Comparison of ENCODE assay signal across 1 cellular context in genomic region chr2:105328281-105329196, GRCh38.
TF ChIP-seq lines count a peak whose summit lies in the region.

No MANE protein-coding gene starts in this region.

TF ChIP-seq in HepG2, 621 proteins besides CTCF, POLR2A, EP300 and RAD21 (continued from another document and continues in another):
- TF ChIP-seq ZHX1 (CRISPR knock-in tag; IDR thresholded peaks at IDR 0.05; ENCODE audit: low read depth) (0 out of 2 replicates have a peak, but pooled peaks have one; percentile 53), NFIB (CRISPR knock-in tag; IDR thresholded peaks at IDR 0.05; ENCODE audit: borderline replicate concordance) (0 out of 2 replicates have a peak, but pooled peaks have one; percentile 21), SRY (CRISPR knock-in tag; IDR thresholded peaks at IDR 0.05) (peak; percentile 87; the same call in 1 of the 2 replicates), ISX (CRISPR knock-in tag; conservative IDR thresholded peaks at IDR 0.05) (no peak), JUNB (CRISPR knock-in tag; IDR thresholded peaks at IDR 0.05; ENCODE audit: borderline replicate concordance) (peak; percentile 67; the same call in 1 of the 2 replicates), RARG (CRISPR knock-in tag; IDR thresholded peaks at IDR 0.05; ENCODE audit: low read depth) (peak; percentile 94; the same call in 1 of the 2 replicates), ZNF224 (CRISPR knock-in tag; IDR thresholded peaks at IDR 0.05) (peak; percentile 55; the same call in 1 of the 2 replicates), ZNF615 (CRISPR knock-in tag; IDR thresholded peaks at IDR 0.05; ENCODE audit: borderline replicate concordance) (no peak), FOSL2 (CRISPR knock-in tag; IDR thresholded peaks at IDR 0.05) (peak; percentile 26; the same call in 1 of the 2 replicates), ZEB1 (IDR thresholded peaks at IDR 0.05; ENCODE audit: insufficient replicate concordance, low read depth) (no peak), MED13 (CRISPR knock-in tag; IDR thresholded peaks at IDR 0.05) (no peak), ZNF577 (CRISPR knock-in tag; IDR thresholded peaks at IDR 0.05; ENCODE audit: borderline replicate concordance, low read depth) (peak; percentile 93; the same call in 1 of the 2 replicates), ZNF260 (CRISPR knock-in tag; IDR thresholded peaks at IDR 0.05; ENCODE audit: borderline replicate concordance, low read depth) (no peak), ZNF607 (CRISPR knock-in tag; IDR thresholded peaks at IDR 0.05; ENCODE audit: borderline replicate concordance) (peak; percentile 80; the same call in 1 of the 2 replicates), ZNF646 (CRISPR knock-in tag; IDR thresholded peaks at IDR 0.05) (peak; percentile 61; the same call in 1 of the 2 replicates), ZNF121 (CRISPR knock-in tag; IDR thresholded peaks at IDR 0.05) (no peak), ZNF512 (CRISPR knock-in tag; IDR thresholded peaks at IDR 0.05) (no peak), TBX3 (IDR thresholded peaks at IDR 0.05; ENCODE audit: borderline replicate concordance) (no peak), THAP7 (CRISPR knock-in tag; IDR thresholded peaks at IDR 0.05) (peak; percentile 95; the same call in 1 of the 2 replicates), IRF9 (CRISPR knock-in tag; IDR thresholded peaks at IDR 0.05; ENCODE audit: borderline replicate concordance) (peak; percentile 78), ZNF589 (CRISPR knock-in tag; conservative IDR thresholded peaks at IDR 0.05) (no peak; the same call in 1 of the 2 replicates), ZSCAN5A (CRISPR knock-in tag; IDR thresholded peaks at IDR 0.05; ENCODE audit: borderline replicate concordance) (no peak), RFX1 (IDR thresholded peaks at IDR 0.05) (no peak), ZNF275 (CRISPR knock-in tag; IDR thresholded peaks at IDR 0.05; ENCODE audit: borderline replicate concordance) (no peak), ZBTB8A (CRISPR knock-in tag; IDR thresholded peaks at IDR 0.05; ENCODE audit: borderline replicate concordance, low read depth) (peak; percentile 90), KLF12 (CRISPR knock-in tag; IDR thresholded peaks at IDR 0.05; ENCODE audit: borderline replicate concordance) (no peak), ZNF414 (CRISPR knock-in tag; IDR thresholded peaks at IDR 0.05) (no peak), LCORL (IDR thresholded peaks at IDR 0.05) (no peak), LCORL (CRISPR knock-in tag; IDR thresholded peaks at IDR 0.05) (peak; percentile 16; the same call in 1 of the 2 replicates), FUBP1 (CRISPR knock-in tag; IDR thresholded peaks at IDR 0.05; ENCODE audit: borderline replicate concordance) (no peak), SMAD9 (CRISPR knock-in tag; IDR thresholded peaks at IDR 0.05) (peak; percentile 55; the same call in 1 of the 2 replicates), ZNF343 (CRISPR knock-in tag; IDR thresholded peaks at IDR 0.05) (peak; percentile 98; the same call in 1 of the 2 replicates), ARNTL (CRISPR knock-in tag; IDR thresholded peaks at IDR 0.05) (peak; percentile 95), SIN3B (IDR thresholded peaks at IDR 0.05; ENCODE audit: low read length) (no peak), SNAPC5 (CRISPR knock-in tag; IDR thresholded peaks at IDR 0.05; ENCODE audit: borderline replicate concordance) (no peak; the same call in 1 of the 2 replicates), NR1H2 (CRISPR knock-in tag; IDR thresholded peaks at IDR 0.05; ENCODE audit: borderline replicate concordance, low read depth) (peak; percentile 71; the same call in 1 of the 2 replicates), CREM (IDR thresholded peaks at IDR 0.05) (peak; percentile 25; the same call in 1 of the 2 replicates), CREM (CRISPR knock-in tag; IDR thresholded peaks at IDR 0.05) (no peak), RBAK (CRISPR knock-in tag; IDR thresholded peaks at IDR 0.05) (peak; percentile 50; the same call in 1 of the 2 replicates), ZNF713 (CRISPR knock-in tag; IDR thresholded peaks at IDR 0.05) (no peak), AHR (CRISPR knock-in tag; IDR thresholded peaks at IDR 0.05) (peak; percentile 77; the same call in 1 of the 2 replicates), SIN3A (IDR thresholded peaks at IDR 0.05; ENCODE audit: borderline replicate concordance, low read depth, low read length) (no peak; the same call in 1 of the 2 replicates), HNRNPK (IDR thresholded peaks at IDR 0.05; ENCODE audit: low read depth, low read length, poor library complexity, severe bottlenecking) (no peak), SNAPC2 (CRISPR knock-in tag; IDR thresholded peaks at IDR 0.05) (0 out of 2 replicates have a peak, but pooled peaks have one; percentile 79), ZFAT (CRISPR knock-in tag; conservative IDR thresholded peaks at IDR 0.05) (no peak)
